1 cellular context compared by ENCODE assay signal in genomic region chr7:149028346-149029109, GRCh38.
TF ChIP-seq lines count a peak whose summit lies in the region.

PDIA4 (minus strand) TSS chr7:149028505; CDS start chr7:149028408, 97 bp downstream.

TF ChIP-seq in K562, 482 proteins besides CTCF, POLR2A, EP300 and RAD21 (continued from another document and continues in another):
- TF ChIP-seq ZNF518B (CRISPR knock-in tag; IDR thresholded peaks at IDR 0.05) (no peak), TCF7L2 (IDR thresholded peaks at IDR 0.05; ENCODE audit: low read depth, low read length) (peak; percentile 64; the same call in 1 of the 2 replicates), XRCC5 (IDR thresholded peaks at IDR 0.05; ENCODE audit: low read depth, low read length) (peak; percentile 33), ZNF175 (CRISPR knock-in tag; IDR thresholded peaks at IDR 0.05; ENCODE audit: low read depth) (no peak), CTCFL (IDR thresholded peaks at IDR 0.05; ENCODE audit: borderline replicate concordance, insufficient read depth, low read depth, low read length, poor library complexity, severe bottlenecking) (peak; percentile 33), RBM22 (IDR thresholded peaks at IDR 0.05; ENCODE audit: low read depth, low read length, poor library complexity, severe bottlenecking) (peak; percentile 83), STAG1 (CRISPR knock-in tag; IDR thresholded peaks at IDR 0.05; ENCODE audit: borderline replicate concordance) (no peak), ZNF124 (CRISPR knock-in tag; IDR thresholded peaks at IDR 0.05) (no peak), SETDB1 (IDR thresholded peaks at IDR 0.05; ENCODE audit: low read length) (peak; percentile 92), RFX1 (IDR thresholded peaks at IDR 0.05) (peak; percentile 54; the same call in 1 of the 2 replicates), ZNF146 (CRISPR knock-in tag; IDR thresholded peaks at IDR 0.05; ENCODE audit: unreplicated experiment) (no peak), ZFP36 (IDR thresholded peaks at IDR 0.05; ENCODE audit: low read depth, low read length, partially characterized antibody) (peak; percentile 15), SMC3 (conservative IDR thresholded peaks at IDR 0.05; ENCODE audit: insufficient read depth, low read depth, low read length) (0 out of 2 replicates have a peak, but pooled peaks have one; percentile 11), MYC (IDR thresholded peaks at IDR 0.05; ENCODE audit: low read depth, low read length) (peak; percentile 97), MYC (CRISPR knock-in tag; IDR thresholded peaks at IDR 0.05; ENCODE audit: borderline replicate concordance, low read depth) (peak; percentile 29; the same call in 1 of the 2 replicates), BCLAF1 (IDR thresholded peaks at IDR 0.05; ENCODE audit: borderline replicate concordance in 1 of 2, control insufficient read depth in 1 of 2, low read depth in 2 of 2, low read length in 1 of 2) (0 out of 4 replicates have a peak, but pooled peaks of 1 of the 2 experiments have one; percentile 26), CAMTA2 (CRISPR knock-in tag; conservative IDR thresholded peaks at IDR 0.05) (0 out of 2 replicates have a peak, but pooled peaks have one; percentile 65), POLR2B (IDR thresholded peaks at IDR 0.05; ENCODE audit: low read depth, partially characterized antibody) (peak; percentile 86), ETS2 (tag; IDR thresholded peaks at IDR 0.05; ENCODE audit: borderline replicate concordance, poor library complexity, severe bottlenecking) (no peak), RREB1 (CRISPR knock-in tag; IDR thresholded peaks at IDR 0.05) (peak; percentile 86; the same call in 1 of the 2 replicates), RBM34 (IDR thresholded peaks at IDR 0.05; ENCODE audit: borderline replicate concordance, insufficient read depth, low read length) (peak; percentile 99), ZBTB2 (IDR thresholded peaks at IDR 0.05) (0 out of 2 replicates have a peak, but pooled peaks have one; percentile 23), ATF7 (IDR thresholded peaks at IDR 0.05) (peak; percentile 89), STAT5B (CRISPR knock-in tag; IDR thresholded peaks at IDR 0.05) (no peak), ARID3A (IDR thresholded peaks at IDR 0.05; ENCODE audit: borderline replicate concordance, low read depth, low read length) (no peak), ZBTB17 (CRISPR knock-in tag; IDR thresholded peaks at IDR 0.05) (peak; percentile 50; the same call in 1 of the 2 replicates), CBX5 (IDR thresholded peaks at IDR 0.05; ENCODE audit: borderline replicate concordance, low read depth) (peak; percentile 48; the same call in 1 of the 2 replicates), NEUROD1 (IDR thresholded peaks at IDR 0.05; ENCODE audit: borderline replicate concordance, low read depth, low read length, partially characterized antibody) (peak; percentile 46), ILF3 (IDR thresholded peaks at IDR 0.05; ENCODE audit: borderline replicate concordance) (no peak), CREB1 (IDR thresholded peaks at IDR 0.05) (peak; percentile 93), CREB1 (CRISPR knock-in tag; IDR thresholded peaks at IDR 0.05) (peak; percentile 90), ZBTB7A (IDR thresholded peaks at IDR 0.05; ENCODE audit: borderline replicate concordance, control insufficient read depth, low read depth, low read length) (peak; percentile 60), TAF9B (IDR thresholded peaks at IDR 0.05; ENCODE audit: partially characterized antibody) (peak; percentile 10), SAP30 (IDR thresholded peaks at IDR 0.05; ENCODE audit: borderline replicate concordance, insufficient read depth, low read depth, low read length, poor library complexity, severe bottlenecking) (peak; percentile 95), ZNF316 (IDR thresholded peaks at IDR 0.05) (no peak), ZNF174 (CRISPR knock-in tag; IDR thresholded peaks at IDR 0.05) (no peak), ATF6 (CRISPR knock-in tag; IDR thresholded peaks at IDR 0.05) (peak; percentile 98; the same call in 1 of the 2 replicates), SAFB2 (IDR thresholded peaks at IDR 0.05; ENCODE audit: borderline replicate concordance, low read depth, low read length, severe bottlenecking) (peak; percentile 97), FOXM1 (IDR thresholded peaks at IDR 0.05; ENCODE audit: low read depth) (peak; percentile 57), FOXM1 (CRISPR knock-in tag; IDR thresholded peaks at IDR 0.05; ENCODE audit: low read depth) (peak; percentile 96), GABPB2 (CRISPR knock-in tag; conservative IDR thresholded peaks at IDR 0.05) (no peak), ILK (tag; IDR thresholded peaks at IDR 0.05; ENCODE audit: borderline replicate concordance, low read depth) (no peak), ZNF644 (tag; IDR thresholded peaks at IDR 0.05; ENCODE audit: low read depth) (no peak)
